Comparison of ENCODE assay signal across 9 cellular contexts in the genomic region with DNA sequence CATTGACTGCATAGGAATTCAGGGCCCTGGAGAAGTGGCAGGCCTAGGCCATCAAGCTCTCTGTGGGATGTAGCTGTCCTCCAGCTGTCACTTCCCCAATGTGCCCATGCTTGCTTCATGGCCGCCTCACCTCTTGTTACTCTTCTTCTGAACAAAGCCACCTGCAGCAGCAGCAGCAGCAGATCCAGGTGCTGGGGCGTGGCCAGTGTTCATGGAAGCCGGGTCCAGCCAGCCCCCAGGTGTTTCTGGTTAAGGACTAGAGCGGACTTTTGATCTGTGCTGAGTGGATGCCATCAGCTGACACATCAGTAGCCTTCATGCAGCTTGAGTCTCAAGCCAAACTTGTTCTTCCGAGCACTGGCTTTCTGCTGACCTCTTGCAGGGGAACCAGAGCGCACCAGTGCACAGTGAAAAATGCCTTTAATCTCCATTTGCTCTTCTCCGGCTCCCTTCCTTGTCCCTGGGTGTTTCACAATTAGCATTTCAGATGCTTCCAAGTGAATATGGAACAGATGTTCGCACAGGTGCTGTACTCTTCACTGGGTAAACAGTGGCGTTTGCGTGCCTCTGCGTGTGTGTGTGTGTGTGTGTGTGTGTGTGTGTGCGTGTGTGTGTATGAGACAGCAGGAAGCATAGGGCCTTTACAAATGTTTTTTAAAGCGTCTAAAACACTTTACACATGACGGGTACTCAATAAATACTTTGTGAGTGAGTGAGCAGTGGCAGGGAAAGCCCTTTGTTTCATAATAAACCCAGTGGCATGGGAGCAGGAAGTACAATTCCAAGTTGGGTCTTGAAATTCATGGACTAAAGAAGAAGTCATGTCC. TPM values are rescaled to one million over a fixed set of nuclear protein-coding genes. Genes with fewer than 3 reads are reported as not detected.
DNase-seq lines count a peak whose midpoint lies in the region; ATAC-seq, FAIRE-seq and TF ChIP-seq lines count a peak whose summit lies in the region.
"Had no signal": no experiment of that assay in that cellular context is flagged by ENCODE, and none has a peak within 500 bp of the region (broad histone marks: within the 10 kb centered on the region; RNA-seq: fewer than 3 reads in every experiment).

No MANE protein-coding gene starts in this region.

- peaks cover 15% of the 10 kb centered on the region for H3K4me1 Mint-ChIP-seq in activated T-helper 17 cell treated with anti-CD3 and anti-CD28 coated beads, Interleukin-2, amount 50 U/mL, for 72 hours

- H3K36me3 Mint-ChIP-seq in activated T-helper 17 cell treated with anti-CD3 and anti-CD28 coated beads, Interleukin-2, amount 50 U/mL, for 72 hours (ENCODE audit: low read depth): peaks cover 66% of the 10 kb centered on the region

- H3K4me3 ChIP-seq in endothelial cell of umbilical vein (replicated peaks in 1 of 3; ENCODE audit: insufficient read depth in 1 of 3, low read depth in 1 of 3, low read length in 3 of 3): no peak overlapping the region

- H2AFZ ChIP-seq in endothelial cell of umbilical vein (ENCODE audit: low read depth, low read length): no peak overlapping the region

- ATAC-seq in HG03469 (IDR thresholded peaks at IDR 0.05; ENCODE audit: unreplicated experiment) (no peak), HG02938 (IDR thresholded peaks at IDR 0.05; ENCODE audit: unreplicated experiment) (no peak)
- ATAC-seq in activated T-helper 17 cell treated with anti-CD3 and anti-CD28 coated beads, Interleukin-2, amount 50 U/mL, for 72 hours (replicated peaks): no peak

- H3K79me2 ChIP-seq in endothelial cell of umbilical vein (ENCODE audit: control insufficient read depth, insufficient read depth, low read length): no peaks in the 10 kb centered on the region

- no peak overlapping the region for H3K4me2 ChIP-seq in endothelial cell of umbilical vein (ENCODE audit: insufficient read depth, low read length)
- H3K4me2 ChIP-seq: KMS-11 had no signal

- H3K9me1 ChIP-seq in endothelial cell of umbilical vein (replicated peaks; ENCODE audit: control insufficient read depth, extremely low read depth, insufficient read depth, low read length): no peaks in the 10 kb centered on the region

- H3K4me3 Mint-ChIP-seq in activated T-helper 17 cell treated with anti-CD3 and anti-CD28 coated beads, Interleukin-2, amount 50 U/mL, for 72 hours: no peak overlapping the region

- peak; percentile 38 for FAIRE-seq in endothelial cell of umbilical vein (lab: Jason Lieb, UNC)

- H4K20me1 ChIP-seq in endothelial cell of umbilical vein (replicated peaks; ENCODE audit: control insufficient read depth, extremely low read depth, insufficient read depth, low read length): no peaks in the 10 kb centered on the region

- no peak overlapping the region for H3K27ac Mint-ChIP-seq in activated T-helper 17 cell treated with anti-CD3 and anti-CD28 coated beads, Interleukin-2, amount 50 U/mL, for 72 hours

- no peaks in the 10 kb centered on the region for H3K36me3 ChIP-seq in endothelial cell of umbilical vein (ENCODE audit: control insufficient read depth in 2 of 2, extremely low read depth in 1 of 2, insufficient read depth in 2 of 2, low read length in 2 of 2)

- no peaks in the 10 kb centered on the region for H3K9me3 ChIP-seq in endothelial cell of umbilical vein (replicated peaks; ENCODE audit: control insufficient read depth, insufficient read depth, low read length)

- no peaks in the 10 kb centered on the region for H3K9me3 Mint-ChIP-seq in activated T-helper 17 cell treated with anti-CD3 and anti-CD28 coated beads, Interleukin-2, amount 50 U/mL, for 72 hours

- H3K27ac ChIP-seq in endothelial cell of umbilical vein (ENCODE audit: insufficient read depth, low read depth, low read length): peak overlapping the region; percentile 31
- H3K27ac ChIP-seq: KMS-11 had no signal

- TF ChIP-seq POLR2A in endothelial cell of umbilical vein (IDR thresholded peaks at IDR 0.05; ENCODE audit: low read depth, low read length) (no peak), erythroblast (IDR thresholded peaks at IDR 0.05; ENCODE audit: low read length) (no peak)

- no TSS peak for BruUV-seq in endothelial cell of umbilical vein (replicated peaks; lab: Mats Ljungman, UMichigan)

- H3K27me3 ChIP-seq in endothelial cell of umbilical vein (ENCODE audit: control insufficient read depth in 2 of 2, insufficient read depth in 2 of 2, low read length in 2 of 2): no peaks in the 10 kb centered on the region

- peaks cover 34% of the 10 kb centered on the region for H3K4me1 ChIP-seq in endothelial cell of umbilical vein (ENCODE audit: control insufficient read depth, extremely low read depth, insufficient read depth, low read length)

- DNase-seq in GM04503 (ENCODE audit: low read depth) (peak; percentile 96), NCI-H526 treated with DMSO at 0.1 percent for 48 hours (lab: John Stamatoyannopoulos, UW) (peak; percentile 26), endothelial cell of umbilical vein (ENCODE audit: low read depth, low spot score) (peak; percentile 36), posterior vena cava (ENCODE audit: low spot score) (peak; percentile 43), erythroblast (lab: John Stamatoyannopoulos, UW) (no peak)

- intact Hi-C loops in endothelial cell of umbilical vein (cut with micrococcal nuclease) (no loop called here), posterior vena cava (cut with DNase I) (no loop called here)

- dilution Hi-C loops in endothelial cell of umbilical vein (cut with MboI; ENCODE audit: extremely low pct_ligation_motif_present, low sequenced_read_pairs): no loop called here

- no peaks in the 10 kb centered on the region for H3K27me3 Mint-ChIP-seq in activated T-helper 17 cell treated with anti-CD3 and anti-CD28 coated beads, Interleukin-2, amount 50 U/mL, for 72 hours

- CTCF ChIA-PET in endothelial cell of umbilical vein (lab: Charles Lee): no interaction called here

- no peak for TF ChIP-seq CTCF in endothelial cell of umbilical vein (IDR thresholded peaks at IDR 0.05; ENCODE audit: extremely low read depth in 1 of 2, insufficient read depth in 1 of 2, low read depth in 1 of 2, low read length in 2 of 2)

- POLR2A ChIA-PET in endothelial cell of umbilical vein (lab: Charles Lee): no interaction called here

- no peak overlapping the region for H3K9ac ChIP-seq in endothelial cell of umbilical vein (replicated peaks; ENCODE audit: extremely low read depth, insufficient read depth, low read length)
- H3K9ac ChIP-seq: KMS-11 had no signal

TF ChIP-seq in endothelial cell of umbilical vein, 7 proteins besides CTCF, POLR2A, EP300 and RAD21:
- no peak for TF ChIP-seq GATA2 (IDR thresholded peaks at IDR 0.05; ENCODE audit: insufficient read depth, insufficient read length, low read depth, low read length)
- no peak for TF ChIP-seq EZH2 (IDR thresholded peaks at IDR 0.05; ENCODE audit: borderline replicate concordance, low read depth, low read length, severe bottlenecking)
- no peak for TF ChIP-seq FOS (IDR thresholded peaks at IDR 0.05; ENCODE audit: borderline replicate concordance, insufficient read depth, low read length)
- TF ChIP-seq, protein P1, sequence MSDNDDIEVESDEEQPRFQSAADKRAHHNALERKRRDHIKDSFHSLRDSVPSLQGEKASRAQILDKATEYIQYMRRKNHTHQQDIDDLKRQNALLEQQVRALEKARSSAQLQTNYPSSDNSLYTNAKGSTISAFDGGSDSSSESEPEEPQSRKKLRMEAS (IDR thresholded peaks at IDR 0.05; ENCODE audit: insufficient read depth, insufficient read length): no peak
- TF ChIP-seq MYC (IDR thresholded peaks at IDR 0.05; ENCODE audit: low read depth, low read length): no peak
- no peak for TF ChIP-seq JUN (IDR thresholded peaks at IDR 0.05; ENCODE audit: borderline replicate concordance, insufficient read depth, insufficient read length, low read depth)
- TF ChIP-seq POLR2AphosphoS5 (IDR thresholded peaks at IDR 0.05; ENCODE audit: insufficient read depth, low read depth, low read length): no peak
TF ChIP-seq in endothelial cell of umbilical vein: peak in this region for 0.

RNA-seq across cellular contexts. Expression of gene TPCN1, which starts 20.1 kb away (rescaled TPM):
- total RNA-seq in endothelial cell of umbilical vein (17.9 and 28.3 TPM in 2 replicates), posterior vena cava (10 to 100 TPM; 28.8 to 50.8 TPM)
- polyA plus RNA-seq in endothelial cell of umbilical vein: 18.7 and 19.5 TPM in 2 replicates
- 11.0 and 12.8 TPM in 2 replicates for polyA plus RNA-seq in endothelial cell of umbilical vein (2011; cell fraction: cytosol; rRNA removed)
- polyA plus RNA-seq in endothelial cell of umbilical vein (2011; cell fraction: nucleus; rRNA removed): 69.3 and 74.3 TPM in 2 replicates
- 15.9 and 22.7 TPM in 2 replicates for polyA plus RNA-seq in endothelial cell of umbilical vein (2012)
- 35.2 and 36.9 TPM in 2 replicates for polyA minus RNA-seq in endothelial cell of umbilical vein
- 18.6 TPM for polyA minus RNA-seq in endothelial cell of umbilical vein (2011; cell fraction: cytosol; rRNA and poly(A)+ RNA removed)
- 34.9 and 40.1 TPM in 2 replicates for polyA minus RNA-seq in endothelial cell of umbilical vein (2011; cell fraction: nucleus; rRNA and poly(A)+ RNA removed)
- total RNA-seq in activated T-helper 17 cell treated with anti-CD3 and anti-CD28 coated beads, Interleukin-2, amount 50 U/mL, for 72 hours: 10 to 100 TPM; 29.4 to 67.7 TPM

RNA-seq across cellular contexts. Expression of gene RITA1, which starts 55.9 kb away (rescaled TPM):
- total RNA-seq in endothelial cell of umbilical vein (20.4 and 20.7 TPM in 2 replicates), posterior vena cava (1 to 10 TPM; 6.6 to 9.7 TPM)
- polyA plus RNA-seq in endothelial cell of umbilical vein: 21.1 and 21.3 TPM in 2 replicates
- polyA plus RNA-seq in endothelial cell of umbilical vein (2011; cell fraction: cytosol; rRNA removed): 12.9 and 16.2 TPM in 2 replicates
- polyA plus RNA-seq in endothelial cell of umbilical vein (2011; cell fraction: nucleus; rRNA removed): 6.4 and 7.6 TPM in 2 replicates
- polyA plus RNA-seq in endothelial cell of umbilical vein (2012): 16.4 and 17.8 TPM in 2 replicates
- polyA minus RNA-seq in endothelial cell of umbilical vein: 7.9 and 8.3 TPM in 2 replicates
- 22.8 TPM for polyA minus RNA-seq in endothelial cell of umbilical vein (2011; cell fraction: cytosol; rRNA and poly(A)+ RNA removed)
- 4.5 and 8.0 TPM in 2 replicates for polyA minus RNA-seq in endothelial cell of umbilical vein (2011; cell fraction: nucleus; rRNA and poly(A)+ RNA removed)
- 10 to 100 TPM; 14.2 to 23.9 TPM for total RNA-seq in activated T-helper 17 cell treated with anti-CD3 and anti-CD28 coated beads, Interleukin-2, amount 50 U/mL, for 72 hours

RNA-seq across cellular contexts. Expression of gene DDX54, which starts 56.1 kb away (rescaled TPM):
- total RNA-seq in endothelial cell of umbilical vein (76.4 and 90.0 TPM in 2 replicates), posterior vena cava (10 to 100 TPM; 37.0 to 47.6 TPM)
- polyA plus RNA-seq in endothelial cell of umbilical vein: 41.9 and 54.1 TPM in 2 replicates
- polyA plus RNA-seq in endothelial cell of umbilical vein (2011; cell fraction: cytosol; rRNA removed): 60.6 and 60.8 TPM in 2 replicates
- 70.0 and 79.9 TPM in 2 replicates for polyA plus RNA-seq in endothelial cell of umbilical vein (2011; cell fraction: nucleus; rRNA removed)
- polyA plus RNA-seq in endothelial cell of umbilical vein (2012): 34.6 and 38.7 TPM in 2 replicates
- 26.9 and 43.8 TPM in 2 replicates for polyA minus RNA-seq in endothelial cell of umbilical vein
- 41.9 TPM for polyA minus RNA-seq in endothelial cell of umbilical vein (2011; cell fraction: cytosol; rRNA and poly(A)+ RNA removed)
- 36.6 and 38.9 TPM in 2 replicates for polyA minus RNA-seq in endothelial cell of umbilical vein (2011; cell fraction: nucleus; rRNA and poly(A)+ RNA removed)
- 10 to 100 TPM; 47.4 to 86.9 TPM for total RNA-seq in activated T-helper 17 cell treated with anti-CD3 and anti-CD28 coated beads, Interleukin-2, amount 50 U/mL, for 72 hours

Comparison
In these comparisons a context has a peak if more than half of its experiments do, and no peak if none do; other contexts are left out.
1. DNase-seq: peak in GM04503 (single experiment), NCI-H526 treated with DMSO at 0.1 percent for 48 hours (single experiment), endothelial cell of umbilical vein (single experiment) and posterior vena cava (single experiment); none in erythroblast (0 of 2).